In genomic region chr17:33854596-33854995, GRCh38 we compare ENCODE assay signal across 17 cellular contexts.
A peak's percentile ranks its signal among the peaks of the same experiment; 100 is the strongest.
DNase-seq lines count a peak whose midpoint lies in the region; ATAC-seq lines count a peak whose summit lies in the region.
"Had no signal": no experiment of that assay in that cellular context is flagged by ENCODE, and none has a peak within 500 bp of the region (broad histone marks: within the 10 kb centered on the region; RNA-seq: fewer than 3 reads in every experiment).

No MANE protein-coding gene starts in this region.

- no peak overlapping the region for H2AFZ ChIP-seq in GM23248

- H4K20me1 ChIP-seq in GM23248 (ENCODE audit: insufficient read depth) = no peaks in the 10 kb centered on the region

- no peaks in the 10 kb centered on the region for H3K79me2 ChIP-seq in GM23248 (ENCODE audit: insufficient read depth)

- WGBS in GM23248 (ENCODE audit: low coverage in 1 of 2, low lambda C conversion rate in 2 of 2, missing lambda C conversion rate in 2 of 2), 2 experiments = 18 to 25% methylated on average over 2 of the region's 2 CpGs

- DNase-seq in A172 (ENCODE audit: low spot score) = peak; percentile 71
- peak; percentile 6 for DNase-seq in GM23248
- DNase-seq in NCI-H774 (lab: John Stamatoyannopoulos, UW) = peak; percentile 58
- peak; percentile 59 for DNase-seq in kidney tubule cell (ENCODE audit: low spot score)
- DNase-seq in activated T-cell treated with anti-CD3 and anti-CD28 coated beads, Interleukin-2, amount 50 U/mL, for 48 hours = no peak
- DNase-seq: 8988T; ACHN; C1 segment of cervical spinal cord; CD4-positive, alpha-beta T cell; DMS79; EL; HCEC 1CT; HFFc6 had no signal

- H3K27me3 ChIP-seq in GM23248 (replicated peaks; ENCODE audit: insufficient read depth) = no peaks in the 10 kb centered on the region; the same call in 1 of the 2 replicates

- H3K36me3 ChIP-seq in GM23248 (ENCODE audit: low read depth) = no peaks in the 10 kb centered on the region

- no peaks in the 10 kb centered on the region for H3K9me2 ChIP-seq in GM23248 (ENCODE audit: insufficient read depth)

- no peaks in the 10 kb centered on the region for H3F3A ChIP-seq in GM23248 (ENCODE audit: insufficient read depth)

- H3K4me3 ChIP-seq in GM23248 = no peak overlapping the region

- ATAC-seq in GM18867 (IDR thresholded peaks at IDR 0.05; ENCODE audit: unreplicated experiment) (no peak), HG03520 (IDR thresholded peaks at IDR 0.05; ENCODE audit: unreplicated experiment) (no peak), HG03025 (IDR thresholded peaks at IDR 0.05; ENCODE audit: low FRiP score, unreplicated experiment) (no peak)

- H3K4me2 ChIP-seq in GM23248 (ENCODE audit: unreplicated experiment) = no peak overlapping the region

- no peak overlapping the region for H3K27ac ChIP-seq in GM23248
- H3K27ac ChIP-seq: HL-60 had no signal

- H3K9ac ChIP-seq in GM23248 = no peak overlapping the region

- H3K4me1 ChIP-seq in GM23248 (ENCODE audit: insufficient read depth) = no peaks in the 10 kb centered on the region

- H3K9me3 ChIP-seq in GM23248 (ENCODE audit: low read depth) = no peaks in the 10 kb centered on the region

- in situ Hi-C loops in GM23248 (cut with MboI) = no loop called here

Comparison
In these comparisons a context has a peak if more than half of its experiments do, and no peak if none do; other contexts are left out.
1. DNase-seq: peak in A172 (single experiment), GM23248 (single experiment), NCI-H774 (single experiment) and kidney tubule cell (single experiment); none in activated T-cell treated with anti-CD3 and anti-CD28 coated beads, Interleukin-2, amount 50 U/mL, for 48 hours (0 of 2).